ENCODE assay signal across 1 cellular context in genomic region chr11:67572747-67573419, GRCh38.
TF ChIP-seq lines count a peak whose summit lies in the region.

No MANE protein-coding gene starts in this region.

TF ChIP-seq in HepG2, 621 proteins besides CTCF, POLR2A, EP300 and RAD21 (continued from another document and continues in another):
- TF ChIP-seq HOMEZ (CRISPR knock-in tag; IDR thresholded peaks at IDR 0.05; ENCODE audit: low read depth) (0 out of 2 replicates have a peak, but pooled peaks have one; percentile 16), ZNF674 (CRISPR knock-in tag; IDR thresholded peaks at IDR 0.05; ENCODE audit: low read depth) (no peak), CCAR2 (optimal IDR thresholded peaks at IDR 0.05; ENCODE audit: low read depth, low read length) (no peak), ZNF672 (CRISPR knock-in tag; IDR thresholded peaks at IDR 0.05) (no peak), ZNF558 (CRISPR knock-in tag; IDR thresholded peaks at IDR 0.05; ENCODE audit: borderline replicate concordance) (no peak), ADNP (CRISPR knock-in tag; IDR thresholded peaks at IDR 0.05) (no peak), ZNF296 (CRISPR knock-in tag; conservative IDR thresholded peaks at IDR 0.05) (no peak), NFRKB (IDR thresholded peaks at IDR 0.05) (no peak), XBP1 (CRISPR knock-in tag; IDR thresholded peaks at IDR 0.05) (no peak), USF2 (IDR thresholded peaks at IDR 0.05; ENCODE audit: low read depth, low read length) (no peak), USF2 (CRISPR knock-in tag; IDR thresholded peaks at IDR 0.05; ENCODE audit: borderline replicate concordance) (no peak), XRCC5 (optimal IDR thresholded peaks at IDR 0.05; ENCODE audit: low read length) (no peak), BATF2 (CRISPR knock-in tag; IDR thresholded peaks at IDR 0.05) (no peak), ELF1 (CRISPR knock-in tag; IDR thresholded peaks at IDR 0.05) (no peak), KLF12 (CRISPR knock-in tag; IDR thresholded peaks at IDR 0.05; ENCODE audit: borderline replicate concordance) (no peak), ZNF784 (CRISPR knock-in tag; IDR thresholded peaks at IDR 0.05; ENCODE audit: borderline replicate concordance) (no peak), ZC3H13 (CRISPR knock-in tag; IDR thresholded peaks at IDR 0.05) (no peak), DPF2 (CRISPR knock-in tag; IDR thresholded peaks at IDR 0.05; ENCODE audit: borderline replicate concordance, low read depth) (no peak), POLR2AphosphoS5 (IDR thresholded peaks at IDR 0.05; ENCODE audit: low read depth, low read length) (no peak), ZBTB10 (CRISPR knock-in tag; IDR thresholded peaks at IDR 0.05; ENCODE audit: borderline replicate concordance) (no peak), ZNF644 (CRISPR knock-in tag; IDR thresholded peaks at IDR 0.05; ENCODE audit: low read depth) (no peak), ZBTB38 (CRISPR knock-in tag; IDR thresholded peaks at IDR 0.05) (no peak), ZNF652 (CRISPR knock-in tag; IDR thresholded peaks at IDR 0.05; ENCODE audit: borderline replicate concordance, low read depth) (no peak), SATB2 (CRISPR knock-in tag; IDR thresholded peaks at IDR 0.05) (no peak), REST (IDR thresholded peaks at IDR 0.05; ENCODE audit: borderline replicate concordance in 1 of 2, low read depth in 1 of 2, low read length in 2 of 2) (no peak), MNT (IDR thresholded peaks at IDR 0.05) (no peak), ZNF230 (CRISPR knock-in tag; IDR thresholded peaks at IDR 0.05) (no peak), PAWR (CRISPR knock-in tag; IDR thresholded peaks at IDR 0.05; ENCODE audit: borderline replicate concordance) (no peak), DZIP1 (CRISPR knock-in tag; IDR thresholded peaks at IDR 0.05) (no peak), ZNF441 (CRISPR knock-in tag; IDR thresholded peaks at IDR 0.05; ENCODE audit: borderline replicate concordance) (no peak), ATF6 (CRISPR knock-in tag; conservative IDR thresholded peaks at IDR 0.05) (no peak), HNRNPLL (IDR thresholded peaks at IDR 0.05; ENCODE audit: low read depth, low read length, poor library complexity, severe bottlenecking) (no peak), SAP130 (CRISPR knock-in tag; IDR thresholded peaks at IDR 0.05; ENCODE audit: low read depth) (peak; percentile 39; the same call in 1 of the 2 replicates), CREB1 (IDR thresholded peaks at IDR 0.05) (peak; percentile 76), CREB1 (CRISPR knock-in tag; IDR thresholded peaks at IDR 0.05) (peak; percentile 57), HNRNPH1 (optimal IDR thresholded peaks at IDR 0.05; ENCODE audit: low read depth, low read length) (no peak), ZNF207 (IDR thresholded peaks at IDR 0.05; ENCODE audit: borderline replicate concordance) (no peak), ZNF781 (CRISPR knock-in tag; IDR thresholded peaks at IDR 0.05; ENCODE audit: borderline replicate concordance, not compliant biosample characterization) (no peak), CREM (IDR thresholded peaks at IDR 0.05) (no peak), CREM (CRISPR knock-in tag; IDR thresholded peaks at IDR 0.05) (no peak), FOXP4 (CRISPR knock-in tag; IDR thresholded peaks at IDR 0.05) (no peak), ONECUT2 (CRISPR knock-in tag; IDR thresholded peaks at IDR 0.05) (no peak)
